In the genomic region with DNA sequence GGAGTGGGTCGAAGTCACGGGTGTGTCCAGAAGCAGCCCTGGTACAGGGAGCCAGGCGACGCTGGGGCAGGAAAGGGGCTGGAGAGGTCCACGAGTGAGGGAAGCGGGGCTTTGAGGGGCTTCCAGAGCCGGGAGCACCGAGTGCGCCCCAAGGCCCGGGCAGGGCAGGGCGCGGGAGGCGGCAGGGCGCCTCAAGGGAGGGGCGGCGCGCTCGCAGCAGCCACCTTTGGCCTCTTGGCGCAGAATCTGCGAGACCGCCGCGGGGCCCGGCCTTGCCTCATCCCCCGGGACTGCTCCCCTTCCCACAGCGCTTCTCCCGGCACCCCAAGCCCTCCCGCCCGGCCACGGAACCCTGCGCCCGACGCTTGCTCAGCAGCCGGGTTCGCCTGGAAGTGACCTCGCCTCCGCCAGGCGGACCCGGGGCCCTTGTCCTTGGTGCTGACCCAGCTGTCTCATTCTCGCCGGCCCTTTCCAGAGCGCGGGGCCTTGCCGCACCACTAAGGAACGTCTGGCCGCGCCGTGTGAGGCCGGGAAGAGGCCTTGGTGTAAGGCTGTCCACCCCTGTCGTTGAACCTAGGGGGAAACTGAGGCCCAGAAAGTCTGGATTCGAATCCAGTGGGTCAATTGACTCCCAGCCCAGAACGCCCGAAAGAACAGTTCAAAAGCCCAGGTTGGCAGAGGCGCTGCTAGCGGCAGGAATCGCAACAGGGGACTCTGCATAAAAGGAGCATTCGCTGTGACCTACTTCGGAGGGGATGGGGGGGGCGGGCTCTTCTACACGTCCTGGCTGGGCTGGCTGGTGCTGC, we compare ENCODE assay signal across 8 cellular contexts. TPM values are rescaled to one million over a fixed set of nuclear protein-coding genes. Genes with fewer than 3 reads are reported as not detected.
DNase-seq lines count a peak whose midpoint lies in the region; ATAC-seq and TF ChIP-seq lines count a peak whose summit lies in the region.

No MANE protein-coding gene starts in this region.

- in situ Hi-C loops in ACHN (cut with HindIII; ENCODE audit: low pct_ligation_motif_present, low pct_unique_long_range_greater_than_20kb, low sequenced_read_pairs) = no loop called here
- in situ Hi-C loops in GM13977 (cut with MboI; ENCODE audit: low pct_unique_long_range_greater_than_20kb, low sequenced_read_pairs, unreplicated experiment) = no loop called here

- ATAC-seq in HG02970 (IDR thresholded peaks at IDR 0.05; ENCODE audit: low FRiP score, unreplicated experiment) (peak; percentile 29), heart left ventricle (peak; percentile 58 to 91 (median 88)), GM18870 (IDR thresholded peaks at IDR 0.05; ENCODE audit: unreplicated experiment) (no peak)

- H3K27ac ChIP-seq in OCI-LY3 (ENCODE audit: low read length) (no peak overlapping the region), adrenal gland (peak overlapping the region; percentile 60 to 93 (median 81)), heart left ventricle (no peak overlapping the region)

- intact Hi-C loops in adrenal gland (cut with DNase I) (loop anchor here (5.0 to 10.0 kb wide), 3 partner anchors 118 to 290 kb away; no protein-coding TSS in a partner anchor), heart left ventricle (cut with DNase I) (no loop called here)

- no peaks in the 10 kb centered on the region for H3K36me3 ChIP-seq in OCI-LY3 (replicated peaks; ENCODE audit: low read depth, low read length)
- H3K36me3 ChIP-seq in adrenal gland (replicated peaks in 1 of 2) = no peaks in the 10 kb centered on the region
- no peaks in the 10 kb centered on the region for H3K36me3 ChIP-seq in heart left ventricle

- no peak overlapping the region for H3K9ac ChIP-seq in OCI-LY3 (ENCODE audit: low read length)

- 1 to 2% (median 1%) methylated on average over 14 to 60 of the region's 60 CpGs for WGBS in adrenal gland, 4 donors
- 1 to 4% (median 1%) methylated on average over 20 to 60 of the region's 60 CpGs for WGBS in heart left ventricle, 4 donors

- no peaks in the 10 kb centered on the region for H3K79me2 ChIP-seq in OCI-LY3 (ENCODE audit: low read length)

- no peak overlapping the region for H2AFZ ChIP-seq in OCI-LY3 (ENCODE audit: low read depth, low read length)

- DNase-seq in ACHN (peak; percentile 81), GM13977 (ENCODE audit: low spot score) (peak; percentile 69), adrenal gland (peak; percentile 75 to 91 (median 84)), heart left ventricle (peak; percentile 23 to 68 (median 49)), pons (ENCODE audit: low spot score) (peak; percentile 46)

- TF ChIP-seq POLR2A in adrenal gland (IDR thresholded peaks at IDR 0.05) (peak in 1 of 2 donors; percentile 73), heart left ventricle (IDR thresholded peaks at IDR 0.05) (no peak)

- H3K9me3 ChIP-seq in OCI-LY3 (ENCODE audit: insufficient read depth, low read length) = no peaks in the 10 kb centered on the region
- no peaks in the 10 kb centered on the region for H3K9me3 ChIP-seq in adrenal gland (replicated peaks in 1 of 3)
- peaks cover 0 to 9% (median 0%) of the 10 kb centered on the region in 12 donors for H3K9me3 ChIP-seq in heart left ventricle

- no peaks in the 10 kb centered on the region for H4K20me1 ChIP-seq in OCI-LY3 (ENCODE audit: insufficient read depth, low read length)

- 0 out of 2 replicates have a peak, but pooled peaks cover 14% of the 10 kb centered on the region for H3K27me3 ChIP-seq in OCI-LY3 (ENCODE audit: low read depth, low read length)
- peaks cover 3% of the 10 kb centered on the region for H3K27me3 ChIP-seq in adrenal gland
- H3K27me3 ChIP-seq in heart left ventricle = peaks cover 17 to 91% (median 55%) of the 10 kb centered on the region in 9 donors

- H3K4me1 ChIP-seq in OCI-LY3 (ENCODE audit: low read length) = peaks cover 4% of the 10 kb centered on the region; the same call in 1 of the 2 replicates
- H3K4me1 ChIP-seq in adrenal gland (replicated peaks in 1 of 2) = peaks cover 0 to 34% of the 10 kb centered on the region in 2 donors
- peaks cover 0 to 24% (median 10%) of the 10 kb centered on the region in 12 donors for H3K4me1 ChIP-seq in heart left ventricle

- H3K4me3 ChIP-seq in OCI-LY3 (ENCODE audit: low read length) (peak overlapping the region; percentile 68), adrenal gland (peak overlapping the region in 2 of 4 donors; percentile 34 to 73), heart left ventricle (peak overlapping the region in 11 of 12 donors; percentile 7 to 54 (median 46))

- peak overlapping the region; percentile 55 for H3K4me2 ChIP-seq in OCI-LY3 (ENCODE audit: low read length)

- TF ChIP-seq CTCF in GM13977 (IDR thresholded peaks at IDR 0.05; ENCODE audit: extremely low read depth, insufficient read depth, missing control alignments) (no peak), OCI-LY3 (IDR thresholded peaks at IDR 0.05; ENCODE audit: low read depth, low read length) (no peak), adrenal gland (IDR thresholded peaks at IDR 0.05) (peak in 1 of 6 experiments; percentile 23), heart left ventricle (IDR thresholded peaks at IDR 0.05) (no peak)

RNA-seq across cellular contexts. Expression of a gene that starts 0.6 kb away (rescaled TPM):
- 100 to 1,000 TPM in 7 of 8 donors, 10 to 100 TPM in 1; 81.2 to 309 (median 200) TPM for total RNA-seq in adrenal gland
- 100 to 1,000 TPM in 1 of 3 donors, 10 to 100 TPM in 2; 49.2 to 188 (median 56.9) TPM for polyA plus RNA-seq in adrenal gland
- total RNA-seq in heart left ventricle = 1 to 10 TPM in 4 of 9 donors, under 1 TPM in 5; 0.21 to 3.3 (median 0.95) TPM
- under 1 TPM; 0.19 to 0.82 TPM for polyA plus RNA-seq in heart left ventricle

Comparison
In these comparisons a context has a peak if more than half of its experiments do, and no peak if none do; other contexts are left out.
1. H3K27ac ChIP-seq: peak in adrenal gland (5 of 5); none in OCI-LY3 (single experiment) and heart left ventricle (0 of 12).
2. RNA of a gene that starts 0.6 kb away (total RNA-seq): 81.2 to 309 TPM in adrenal gland; 0.21 to 3.3 TPM in heart left ventricle; every median in the first group is over 10 times any median in the second.
3. intact Hi-C loops: an anchor here in adrenal gland (5.0 to 10.0 kb wide); none called in heart left ventricle.
4. Peak in every context shown above with its lines, with median percentiles within 50 percentile points of each other: DNase-seq.